ENCODE assay signal across 18 cellular contexts in the genomic region with DNA sequence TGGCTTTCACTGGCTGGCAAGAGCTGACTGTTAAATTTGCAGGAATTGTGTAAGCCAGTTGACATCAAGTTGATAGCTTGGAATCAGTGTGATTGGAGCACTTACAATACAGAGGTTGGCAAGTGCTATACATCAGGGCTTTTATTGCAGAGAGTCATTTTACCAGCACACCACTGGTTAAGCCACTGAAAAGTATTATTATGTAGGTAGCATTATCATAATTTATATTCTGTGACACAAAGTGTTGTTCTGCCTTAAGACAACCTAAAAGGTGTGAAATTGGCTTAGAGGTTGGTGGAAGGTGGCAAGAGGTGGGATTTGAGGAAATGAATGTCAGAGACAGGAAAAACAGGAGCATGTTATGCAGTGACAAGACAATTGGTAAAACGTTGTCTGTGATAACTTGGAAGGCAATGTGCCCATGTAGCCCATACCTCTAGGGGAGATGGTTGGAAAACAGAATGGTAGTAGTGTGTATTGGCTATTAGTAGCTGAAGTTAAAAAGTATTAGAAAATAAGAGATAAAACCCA.
"Had no signal": no experiment of that assay in that cellular context is flagged by ENCODE, and none has a peak within 500 bp of the region (broad histone marks: within the 10 kb centered on the region; RNA-seq: fewer than 3 reads in every experiment).

No MANE protein-coding gene starts in this region.

- H3K4me3 Mint-ChIP-seq: activated CD4-positive, alpha-beta memory T cell treated with anti-CD3 and anti-CD28 coated beads for 36 hours; activated CD4-positive, alpha-beta T cell treated with anti-CD3 and anti-CD28 coated beads for 36 hours; activated CD8-positive, alpha-beta memory T cell treated with anti-CD3 and anti-CD28 coated beads, Interleukin-2, amount 10 ng/mL, durations not matched to agents 7 days and 5 days; endodermal cell; naive thymus-derived CD4-positive, alpha-beta T cell had no signal

- H3K27ac Mint-ChIP-seq: activated CD4-positive, alpha-beta memory T cell treated with anti-CD3 and anti-CD28 coated beads for 36 hours; activated CD4-positive, alpha-beta T cell treated with anti-CD3 and anti-CD28 coated beads for 36 hours; activated CD8-positive, alpha-beta memory T cell treated with anti-CD3 and anti-CD28 coated beads, Interleukin-2, amount 10 ng/mL, durations not matched to agents 7 days and 5 days; endodermal cell; naive thymus-derived CD4-positive, alpha-beta T cell had no signal

- ATAC-seq: activated CD4-positive, alpha-beta T cell treated with anti-CD3 and anti-CD28 coated beads for 36 hours; activated CD8-positive, alpha-beta memory T cell treated with anti-CD3 and anti-CD28 coated beads, Interleukin-2, amount 10 ng/mL, durations not matched to agents 7 days and 5 days; gastroesophageal sphincter; mucosa of descending colon; naive thymus-derived CD4-positive, alpha-beta T cell had no signal

- H3K4me1 Mint-ChIP-seq: activated CD4-positive, alpha-beta T cell treated with anti-CD3 and anti-CD28 coated beads for 36 hours; activated CD8-positive, alpha-beta memory T cell treated with anti-CD3 and anti-CD28 coated beads, Interleukin-2, amount 10 ng/mL, durations not matched to agents 7 days and 5 days had no signal

- H3K27me3 ChIP-seq: cardiac muscle cell, dorsolateral prefrontal cortex, gastroesophageal sphincter, neutrophil had no signal

- H3K36me3 Mint-ChIP-seq: activated CD4-positive, alpha-beta memory T cell treated with anti-CD3 and anti-CD28 coated beads for 36 hours; activated CD8-positive, alpha-beta memory T cell treated with anti-CD3 and anti-CD28 coated beads, Interleukin-2, amount 10 ng/mL, durations not matched to agents 7 days and 5 days; naive thymus-derived CD4-positive, alpha-beta T cell had no signal

- H3K4me3 ChIP-seq: cardiac muscle cell, dorsolateral prefrontal cortex, gastroesophageal sphincter, lung, mucosa of descending colon had no signal

- H3K9me3 Mint-ChIP-seq: activated CD4-positive, alpha-beta memory T cell treated with anti-CD3 and anti-CD28 coated beads for 36 hours; endodermal cell had no signal

- DNase-seq: activated CD4-positive, alpha-beta memory T cell treated with anti-CD3 and anti-CD28 coated beads for 36 hours; activated CD4-positive, alpha-beta T cell treated with anti-CD3 and anti-CD28 coated beads for 36 hours; activated CD8-positive, alpha-beta memory T cell treated with anti-CD3 and anti-CD28 coated beads, Interleukin-2, amount 10 ng/mL, durations not matched to agents 7 days and 5 days; activated naive CD4-positive, alpha-beta T cell treated with anti-CD3 and anti-CD28 coated beads, Interleukin-2, amount 50 U/mL, for 16 hours; activated T-cell treated with anti-CD3 and anti-CD28 coated beads, Interleukin-2, amount 50 U/mL, for 1 hour; dorsolateral prefrontal cortex; endodermal cell; mucosa of descending colon; naive thymus-derived CD4-positive, alpha-beta T cell; retina; stimulated activated CD4-positive, alpha-beta T cell treated with anti-CD3 and anti-CD28 coated beads, Interleukin-2, amount 100 ng/mL, for 48 hours; stimulated activated naive CD4-positive, alpha-beta T cell; trophoblast cell; WERI-Rb-1 had no signal

- H3K9me3 ChIP-seq: gastroesophageal sphincter, mucosa of descending colon, neutrophil had no signal

- H3K27me3 Mint-ChIP-seq: activated CD4-positive, alpha-beta memory T cell treated with anti-CD3 and anti-CD28 coated beads for 36 hours; activated CD8-positive, alpha-beta memory T cell treated with anti-CD3 and anti-CD28 coated beads, Interleukin-2, amount 10 ng/mL, durations not matched to agents 7 days and 5 days had no signal

- H3K36me3 ChIP-seq: cardiac muscle cell, gastroesophageal sphincter, neutrophil, WERI-Rb-1 had no signal

- H3K27ac ChIP-seq: cardiac muscle cell, dorsolateral prefrontal cortex, gastroesophageal sphincter, neutrophil, WERI-Rb-1 had no signal
